Comparison of ENCODE assay signal across 12 cellular contexts in the genomic region with DNA sequence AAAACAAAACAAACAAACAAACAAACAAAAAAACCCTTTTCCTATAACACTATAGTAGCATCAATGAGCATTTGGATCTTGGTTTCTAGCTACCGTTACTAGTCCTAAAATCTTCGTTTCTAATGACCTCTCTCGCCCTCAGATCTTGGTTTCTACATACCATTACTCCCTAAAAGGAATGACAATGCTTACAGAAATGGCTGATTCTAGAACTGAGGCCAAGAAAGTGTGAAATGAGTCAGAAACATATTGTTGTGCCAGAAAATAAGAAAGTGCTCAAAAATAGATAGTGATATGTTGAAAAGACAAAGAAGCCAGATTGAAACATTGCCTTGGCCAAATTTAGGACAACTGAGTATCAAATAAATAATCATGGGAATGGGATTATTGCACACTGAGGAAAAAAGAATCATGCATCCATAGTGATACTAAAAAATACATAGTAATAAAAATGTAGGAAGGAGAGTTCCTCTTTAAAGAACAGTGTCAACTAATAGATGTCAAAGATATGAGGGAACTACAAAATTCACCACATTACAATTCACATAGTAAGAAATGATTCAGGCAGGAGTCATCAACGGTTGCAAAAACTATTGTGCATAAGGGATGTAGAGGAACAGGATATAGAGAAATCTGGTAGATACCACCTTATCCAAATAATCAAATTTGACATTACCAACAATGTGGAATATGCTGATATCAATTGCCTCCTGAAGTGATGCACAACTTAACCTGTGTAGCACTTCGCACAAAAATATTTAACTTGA.
DNase-seq lines count a peak whose midpoint lies in the region; ATAC-seq, FAIRE-seq and TF ChIP-seq lines count a peak whose summit lies in the region.
"Had no signal": no experiment of that assay in that cellular context is flagged by ENCODE, and none has a peak within 500 bp of the region (broad histone marks: within the 10 kb centered on the region; RNA-seq: fewer than 3 reads in every experiment).

No MANE protein-coding gene starts in this region.

- peak; percentile 51 for ATAC-seq in HG03354 (IDR thresholded peaks at IDR 0.05; ENCODE audit: poor library complexity, severe bottlenecking, unreplicated experiment)
- ATAC-seq in GM19023 (IDR thresholded peaks at IDR 0.05; ENCODE audit: unreplicated experiment) = no peak
- ATAC-seq: effector memory CD8-positive, alpha-beta T cell had no signal

- TF ChIP-seq POLR2A in GM12891 (IDR thresholded peaks at IDR 0.05; ENCODE audit: low read depth, low read length) = no peak

- FAIRE-seq in GM12891 (lab: Jason Lieb, UNC) = peak; percentile 48

- DNase-seq in GM12891 (ENCODE audit: insufficient read length, low spot score) (no peak), astrocyte of the hippocampus (ENCODE audit: low read depth, low spot score) (peak; percentile 48), myocyte (ENCODE audit: low read depth) (peak; percentile 31), mesenteric fat pad (ENCODE audit: low spot score) (no peak), NCI-H446 treated with DMSO at 0.1 percent for 48 hours (lab: John Stamatoyannopoulos, UW) (no peak), HK-2 (ENCODE audit: unreplicated experiment) (no peak)
- DNase-seq: activated B cell treated with CpG ODN at 0.5 μM for 24 hours; DMS53; effector memory CD8-positive, alpha-beta T cell; ovary had no signal

TF ChIP-seq in GM12891, 5 proteins besides CTCF, POLR2A, EP300 and RAD21:
- no peak for TF ChIP-seq POLR2AphosphoS5 (IDR thresholded peaks at IDR 0.05; ENCODE audit: low read depth, low read length)
- TF ChIP-seq PAX5 (IDR thresholded peaks at IDR 0.05; ENCODE audit: insufficient read depth, low read length, severe bottlenecking) = no peak
- TF ChIP-seq POU2F2 (IDR thresholded peaks at IDR 0.05; ENCODE audit: low read depth, low read length) = no peak
- no peak for TF ChIP-seq TAF1 (IDR thresholded peaks at IDR 0.05; ENCODE audit: low read depth, low read length)
- no peak for TF ChIP-seq SPI1 (IDR thresholded peaks at IDR 0.05; ENCODE audit: low read depth, low read length)

Comparison
In these comparisons a context has a peak if more than half of its experiments do, and no peak if none do; other contexts are left out.
1. DNase-seq: peak in astrocyte of the hippocampus (single experiment) and myocyte (single experiment); none in GM12891 (single experiment), mesenteric fat pad (single experiment), NCI-H446 treated with DMSO at 0.1 percent for 48 hours (single experiment) and HK-2 (single experiment).